ENCODE assay signal across 10 cellular contexts in genomic region chrX:121307441-121307840, GRCh38.
DNase-seq lines count a peak whose midpoint lies in the region; ATAC-seq and TF ChIP-seq lines count a peak whose summit lies in the region.
"Had no signal": no experiment of that assay in that cellular context is flagged by ENCODE, and none has a peak within 500 bp of the region (broad histone marks: within the 10 kb centered on the region; RNA-seq: fewer than 3 reads in every experiment).

No MANE protein-coding gene starts in this region.

- no peaks in the 10 kb centered on the region for H3K9me3 Mint-ChIP-seq in activated naive CD4-positive, alpha-beta T cell treated with anti-CD3 and anti-CD28 coated beads, Interleukin-2, amount 50 U/mL, for 24 hours
- H3K9me3 Mint-ChIP-seq: dendritic cell treated with granulocyte-macrophage colony-stimulating factor and Interleukin-4, amounts not matched to agents 40 ng/mL and 50 ng/mL, for 4 days had no signal

- H3K36me3 ChIP-seq in Karpas-422 (ENCODE audit: insufficient read depth, low read length) = no peaks in the 10 kb centered on the region
- no peaks in the 10 kb centered on the region for H3K36me3 ChIP-seq in BE2C

- no peak for DNase-seq in activated naive CD4-positive, alpha-beta T cell treated with Interleukin-2 at 50 U/mL for 16 hours
- DNase-seq in skeletal muscle cell (ENCODE audit: low read depth) (peak; percentile 5), sciatic nerve (ENCODE audit: low spot score) (no peak), Karpas-422 (no peak), BE2C (no peak)
- DNase-seq: activated CD4-positive, alpha-beta T cell treated with anti-CD3 and anti-CD28 coated beads, Interleukin-2, amount 50 U/mL, for 48 hours had no signal

- H3K9me3 ChIP-seq in Karpas-422 (ENCODE audit: low read length) (no peaks in the 10 kb centered on the region), BE2C (no peaks in the 10 kb centered on the region)

- H3K4me1 Mint-ChIP-seq in activated naive CD4-positive, alpha-beta T cell treated with anti-CD3 and anti-CD28 coated beads, Interleukin-2, amount 50 U/mL, for 24 hours = peaks cover 20% of the 10 kb centered on the region

- no peak overlapping the region for H2AFZ ChIP-seq in Karpas-422 (ENCODE audit: low read length)

- ATAC-seq in GM21786 (IDR thresholded peaks at IDR 0.05; ENCODE audit: unreplicated experiment) (peak; percentile 72), HG03457 (IDR thresholded peaks at IDR 0.05; ENCODE audit: unreplicated experiment) (peak; percentile 70), sciatic nerve (no peak)

- H4K20me1 ChIP-seq in Karpas-422 (ENCODE audit: insufficient read depth, low read depth, low read length) = no peaks in the 10 kb centered on the region

- no peaks in the 10 kb centered on the region for H3K27me3 ChIP-seq in Karpas-422 (ENCODE audit: low read length)
- no peaks in the 10 kb centered on the region for H3K27me3 ChIP-seq in BE2C

- no peak overlapping the region for H3K4me2 ChIP-seq in Karpas-422 (ENCODE audit: low read depth, low read length, poor library complexity, severe bottlenecking)

- no peak for TF ChIP-seq CTCF in BE2C (IDR thresholded peaks at IDR 0.05; ENCODE audit: low read depth, low read length)

- H3K27ac Mint-ChIP-seq in activated naive CD4-positive, alpha-beta T cell treated with anti-CD3 and anti-CD28 coated beads, Interleukin-2, amount 50 U/mL, for 24 hours = no peak overlapping the region
- H3K27ac Mint-ChIP-seq: dendritic cell treated with granulocyte-macrophage colony-stimulating factor and Interleukin-4, amounts not matched to agents 40 ng/mL and 50 ng/mL, for 4 days had no signal

- H3K36me3 Mint-ChIP-seq in activated naive CD4-positive, alpha-beta T cell treated with anti-CD3 and anti-CD28 coated beads, Interleukin-2, amount 50 U/mL, for 24 hours = no peaks in the 10 kb centered on the region

- H3K4me3 Mint-ChIP-seq in activated naive CD4-positive, alpha-beta T cell treated with anti-CD3 and anti-CD28 coated beads, Interleukin-2, amount 50 U/mL, for 24 hours = peak overlapping the region; percentile 37
- H3K4me3 Mint-ChIP-seq: dendritic cell treated with granulocyte-macrophage colony-stimulating factor and Interleukin-4, amounts not matched to agents 40 ng/mL and 50 ng/mL, for 4 days had no signal

- no peaks in the 10 kb centered on the region for H3K9me2 ChIP-seq in Karpas-422 (replicated peaks; ENCODE audit: insufficient read depth, low read length)

- no peak overlapping the region for H3K27ac ChIP-seq in Karpas-422 (ENCODE audit: low read length)

- H3K4me3 ChIP-seq in skeletal muscle cell (ENCODE audit: low read depth, low read length) (no peak overlapping the region), Karpas-422 (ENCODE audit: low read length) (no peak overlapping the region), BE2C (ENCODE audit: low read depth, low read length) (no peak overlapping the region)

- no peaks in the 10 kb centered on the region for H3K79me2 ChIP-seq in Karpas-422 (ENCODE audit: low read length)

- intact Hi-C loops in sciatic nerve (cut with DNase I) = no loop called here

- H3K9ac ChIP-seq in Karpas-422 (ENCODE audit: low read length) = no peak overlapping the region

- H3K4me1 ChIP-seq in Karpas-422 (ENCODE audit: low read length) (no peaks in the 10 kb centered on the region), BE2C (no peaks in the 10 kb centered on the region)

- H3K27me3 Mint-ChIP-seq in activated naive CD4-positive, alpha-beta T cell treated with anti-CD3 and anti-CD28 coated beads, Interleukin-2, amount 50 U/mL, for 24 hours = no peaks in the 10 kb centered on the region
- H3K27me3 Mint-ChIP-seq: dendritic cell treated with granulocyte-macrophage colony-stimulating factor and Interleukin-4, amounts not matched to agents 40 ng/mL and 50 ng/mL, for 4 days had no signal
